Comparison of ENCODE assay signal across 8 cellular contexts in the genomic region with DNA sequence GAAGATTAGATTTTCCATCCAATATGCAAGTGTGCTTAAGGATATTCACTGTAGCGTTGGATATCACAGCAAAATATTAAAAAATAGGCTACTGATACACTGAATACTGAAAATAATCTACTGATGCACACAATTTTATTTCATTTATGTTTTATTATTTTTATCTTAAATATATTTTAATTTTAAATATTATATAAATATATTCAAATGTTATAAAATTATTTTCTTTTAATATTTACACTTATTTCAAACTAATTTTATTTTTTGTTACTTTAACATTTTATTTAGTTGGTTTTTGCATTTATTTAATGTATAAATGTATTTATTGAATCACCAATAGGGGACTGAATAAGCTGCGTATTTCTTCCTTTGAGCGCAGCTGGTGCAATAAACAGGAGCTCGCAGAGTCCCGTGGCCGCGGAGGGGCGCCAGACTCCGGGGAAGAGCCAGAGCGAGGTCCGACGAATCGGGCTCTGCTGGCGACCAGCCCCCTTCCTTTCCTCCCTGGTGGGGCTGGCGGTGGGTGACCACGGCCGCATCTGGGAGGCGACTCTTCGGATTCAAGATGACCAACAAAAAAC. TPM values are rescaled to one million over a fixed set of nuclear protein-coding genes. Genes with fewer than 3 reads are reported as not detected.
DNase-seq lines count a peak whose midpoint lies in the region; ATAC-seq and TF ChIP-seq lines count a peak whose summit lies in the region.

No MANE protein-coding gene starts in this region.

- no peaks in the 10 kb centered on the region for H3K79me2 ChIP-seq in neural progenitor cell (ENCODE audit: low read depth)

- no peaks in the 10 kb centered on the region for H4K20me1 ChIP-seq in neural progenitor cell (ENCODE audit: low read depth)

- DNase-seq in DMS53 treated with DMSO at 0.1 percent for 48 hours (lab: John Stamatoyannopoulos, UW; ENCODE audit: unreplicated experiment), result peak; percentile 23
- peak; percentile 9 for DNase-seq in KBM-7
- DNase-seq in epidermal melanocyte (ENCODE audit: insufficient read length, low spot score), result peak; percentile 38
- peak; percentile 69 for DNase-seq in neural progenitor cell (ENCODE audit: low spot score)
- DNase-seq in Ammon's horn (ENCODE audit: low spot score), result no peak
- DNase-seq in SW 1271 (lab: John Stamatoyannopoulos, UW), result no peak

- no peaks in the 10 kb centered on the region for H3K36me3 Mint-ChIP-seq in neural progenitor cell

- peaks cover 3% of the 10 kb centered on the region for H3K27me3 Mint-ChIP-seq in neural progenitor cell (ENCODE audit: insufficient read depth, low read depth)

- ATAC-seq in HG02970 (IDR thresholded peaks at IDR 0.05; ENCODE audit: low FRiP score, unreplicated experiment), result no peak
- ATAC-seq in GM21381 (IDR thresholded peaks at IDR 0.05; ENCODE audit: unreplicated experiment), result no peak

- H3K4me3 Mint-ChIP-seq in neural progenitor cell, result no peak overlapping the region

- H3K9me3 ChIP-seq in neural progenitor cell (ENCODE audit: low read depth), result no peaks in the 10 kb centered on the region

- H3K4me3 ChIP-seq in neural progenitor cell, result no peak overlapping the region

- no peaks in the 10 kb centered on the region for H3K36me3 ChIP-seq in neural progenitor cell

- in situ Hi-C loops in KBM-7 (cut with MboI; ENCODE audit: low pct_unique_long_range_greater_than_20kb, low sequenced_read_pairs), result no loop called here

- H3K9me3 Mint-ChIP-seq in neural progenitor cell, result peaks cover 7% of the 10 kb centered on the region

- no peaks in the 10 kb centered on the region for H3F3A ChIP-seq in neural progenitor cell (ENCODE audit: low read depth)

- no peak overlapping the region for H3K27ac ChIP-seq in neural progenitor cell

- peak overlapping the region; percentile 38 for H3K4me2 ChIP-seq in neural progenitor cell

- peaks cover 8% of the 10 kb centered on the region for H3K4me1 Mint-ChIP-seq in neural progenitor cell

- peaks cover 8% of the 10 kb centered on the region for H3K27me3 ChIP-seq in neural progenitor cell

- peak overlapping the region; percentile 95 for H2AFZ ChIP-seq in neural progenitor cell (replicated peaks)

- TF ChIP-seq CTCF in neural progenitor cell (IDR thresholded peaks at IDR 0.05), result peak; percentile 63

- H3K27ac Mint-ChIP-seq in neural progenitor cell, result no peak overlapping the region

- H3K9ac ChIP-seq in neural progenitor cell, result no peak overlapping the region

- peaks cover 6% of the 10 kb centered on the region for H3K4me1 ChIP-seq in neural progenitor cell

RNA-seq across cellular contexts. Expression of a gene that starts 12.2 kb away (rescaled TPM):
- not detected in 2 replicates for total RNA-seq in neural progenitor cell (ENCODE audit: low replicate concordance)

RNA-seq across cellular contexts. Expression of a gene that starts 33.3 kb away (rescaled TPM):
- total RNA-seq in neural progenitor cell (ENCODE audit: low replicate concordance), result not detected in 2 replicates

RNA-seq across cellular contexts. Expression of a gene that starts 43.6 kb away (rescaled TPM):
- not detected in 2 replicates for total RNA-seq in neural progenitor cell (ENCODE audit: low replicate concordance)

RNA-seq across cellular contexts. Expression of a gene that starts 50.8 kb away (rescaled TPM):
- total RNA-seq in neural progenitor cell (ENCODE audit: low replicate concordance), result 0.32 TPM in 1 of 2 replicates, not detected in the other

Comparison
In these comparisons a context has a peak if more than half of its experiments do, and no peak if none do; other contexts are left out.
1. DNase-seq: peak in DMS53 treated with DMSO at 0.1 percent for 48 hours (single experiment), KBM-7 (single experiment), epidermal melanocyte (single experiment) and neural progenitor cell (single experiment); none in Ammon's horn (single experiment) and SW 1271 (0 of 2).